ENCODE assay signal across 25 cellular contexts in the genomic region with DNA sequence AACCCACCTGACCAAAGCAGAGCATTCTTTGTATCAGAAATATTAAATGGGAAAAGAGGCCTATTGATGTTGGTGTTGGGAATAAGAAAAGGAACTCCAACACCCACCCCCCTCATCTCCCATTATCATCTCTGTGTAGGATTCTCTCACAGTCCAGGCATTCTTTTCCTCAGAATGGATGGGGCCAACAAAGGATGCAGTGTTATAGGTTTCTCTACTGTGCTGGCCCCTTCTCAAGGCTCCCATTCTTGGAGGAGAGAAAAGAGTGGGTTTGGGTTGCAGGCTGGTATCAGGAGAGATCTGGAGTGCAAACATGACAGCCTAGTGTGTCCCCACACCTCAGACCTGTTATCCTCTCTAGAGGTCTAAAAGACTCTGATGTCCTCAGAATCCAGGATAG. TPM values are rescaled to one million over a fixed set of nuclear protein-coding genes. Genes with fewer than 3 reads are reported as not detected.
A peak's percentile ranks its signal among the peaks of the same experiment; 100 is the strongest.
DNase-seq lines count a peak whose midpoint lies in the region; TF ChIP-seq lines count a peak whose summit lies in the region.
"Had no signal": no experiment of that assay in that cellular context is flagged by ENCODE, and none has a peak within 500 bp of the region (broad histone marks: within the 10 kb centered on the region; RNA-seq: fewer than 3 reads in every experiment).

No MANE protein-coding gene starts in this region.

- H3K4me3 ChIP-seq in iPS-20b (ENCODE audit: low read length) (0 out of 2 replicates have a peak overlapping the region, but pooled peaks have one; percentile 5), coronary artery (no peak overlapping the region)
- H3K4me3 ChIP-seq: BLaER1 treated with 17β-estradiol and CSF1 and Interleukin-3, amounts not matched to agents 10 nM and 100 nM had no signal

- H3K27me3 ChIP-seq in iPS-20b (ENCODE audit: insufficient read depth, low read length) = no peaks in the 10 kb centered on the region
- H3K27me3 ChIP-seq: BLaER1 treated with 17β-estradiol and CSF1 and Interleukin-3, amounts not matched to agents 10 nM and 100 nM had no signal

- no peaks in the 10 kb centered on the region; the same call in 1 of the 2 replicates for H3K4me1 ChIP-seq in iPS-20b (ENCODE audit: insufficient read depth, low read length)

- no peaks in the 10 kb centered on the region for H3K9me3 ChIP-seq in iPS-20b (ENCODE audit: insufficient read depth, low read depth, low read length)
- H3K9me3 ChIP-seq: BLaER1 treated with 17β-estradiol and CSF1 and Interleukin-3, amounts not matched to agents 10 nM and 100 nM had no signal

- DNase-seq in Ammon's horn (ENCODE audit: low spot score) (peak; percentile 80), caudate nucleus (lab: John Stamatoyannopoulos, UW) (peak in 30 of 61 donors; percentile 1 to 55 (median 24)), nucleus accumbens (lab: John Stamatoyannopoulos, UW) (peak in 33 of 56 donors; percentile 3 to 57 (median 27)), coronary artery (ENCODE audit: low spot score) (no peak), NCI-H146 treated with DMSO at 0.1 percent for 48 hours (lab: John Stamatoyannopoulos, UW; ENCODE audit: unreplicated experiment) (no peak), posterior vena cava (ENCODE audit: low spot score) (no peak)
- DNase-seq in stimulated activated CD4-positive, alpha-beta T cell treated with anti-CD3 and anti-CD28 coated beads, Interleukin-1b, Interleukin-23, amount 100 ng/mL, for 48 hours = no peak
- DNase-seq: ACHN; Calu3; CD8-positive, alpha-beta T cell; DMS153; GF-D8; IMR-90; MV-4-11; NCI-H1105 treated with DMSO at 0.1 percent for 48 hours; NCI-H1694 treated with DMSO at 0.1 percent for 48 hours; NCI-H2081 treated with DMSO at 0.1 percent for 48 hours; NCI-H2171 treated with DMSO at 0.1 percent for 48 hours; NCI-H446 treated with DMSO at 0.1 percent for 48 hours; NCI-H526 treated with DMSO at 0.1 percent for 48 hours had no signal

- intact Hi-C loops in posterior vena cava (cut with DNase I) = no loop called here

- H3K27ac ChIP-seq in caudate nucleus (ENCODE audit: low read depth, low read length) (peak overlapping the region; percentile 53), iPS-20b (ENCODE audit: low read length) (no peak overlapping the region), coronary artery (no peak overlapping the region)
- H3K27ac ChIP-seq: 22Rv1; BLaER1 treated with 17β-estradiol and CSF1 and Interleukin-3, amounts not matched to agents 10 nM and 100 nM; KMS-11 had no signal

- H3K9ac ChIP-seq in iPS-20b (ENCODE audit: low read depth, low read length) = no peak overlapping the region
- H3K9ac ChIP-seq: BLaER1 treated with 17β-estradiol and CSF1 and Interleukin-3, amounts not matched to agents 10 nM and 100 nM; KMS-11 had no signal

- no peaks in the 10 kb centered on the region for H3K36me3 ChIP-seq in iPS-20b (ENCODE audit: insufficient read depth, low read depth, low read length)
- H3K36me3 ChIP-seq: BLaER1 treated with 17β-estradiol and CSF1 and Interleukin-3, amounts not matched to agents 10 nM and 100 nM had no signal

- no peak for TF ChIP-seq CTCF in coronary artery (IDR thresholded peaks at IDR 0.05)

RNA-seq across cellular contexts. Expression of a gene that starts 59.6 kb away (rescaled TPM):
- total RNA-seq in posterior vena cava = under 1 TPM; 0.14 to 0.19 TPM
- total RNA-seq: IMR-90, Right ventricle myocardium inferior had no signal

Comparison
In these comparisons a context has a peak if more than half of its experiments do, and no peak if none do; other contexts are left out.
1. DNase-seq: peak in Ammon's horn (single experiment) and nucleus accumbens (33 of 56); none in stimulated activated CD4-positive, alpha-beta T cell treated with anti-CD3 and anti-CD28 coated beads, Interleukin-1b, Interleukin-23, amount 100 ng/mL, for 48 hours (single experiment), coronary artery (single experiment), NCI-H146 treated with DMSO at 0.1 percent for 48 hours (single experiment) and posterior vena cava (single experiment).